In the genomic region with DNA sequence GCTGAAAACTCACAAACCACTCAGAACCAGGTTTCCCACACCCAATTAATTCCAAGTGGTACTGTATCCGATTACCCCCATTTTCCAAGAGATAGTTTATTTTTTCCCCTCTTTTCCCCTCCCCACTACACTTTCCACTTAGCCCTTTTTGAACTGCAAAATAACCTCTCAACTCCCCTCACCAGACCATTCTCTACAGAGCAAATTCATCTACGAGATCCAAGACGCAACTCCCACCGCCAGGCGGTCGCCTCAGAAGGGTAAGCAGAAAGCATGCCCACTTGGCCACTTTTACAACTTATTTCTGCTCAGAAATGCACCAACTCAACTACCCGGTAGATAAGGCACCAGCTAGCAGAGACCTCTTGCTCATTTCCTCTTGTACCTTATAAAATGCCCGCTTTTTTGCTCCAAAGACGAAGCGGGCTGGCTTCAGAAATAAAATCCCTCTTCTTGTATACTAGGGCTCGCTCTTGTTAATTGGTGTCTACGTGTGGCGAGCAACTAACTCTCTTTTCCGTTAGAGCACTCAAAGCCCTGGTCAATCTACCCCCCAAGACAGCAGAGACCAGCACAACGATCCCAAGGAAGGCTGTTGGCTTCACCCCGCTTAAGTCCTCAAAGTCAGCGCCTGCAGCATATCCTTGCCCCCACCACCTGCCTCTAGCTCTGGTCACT, we compare ENCODE assay signal across 8 cellular contexts. TPM values are rescaled to one million over a fixed set of nuclear protein-coding genes. Genes with fewer than 3 reads are reported as not detected.
A peak's percentile ranks its signal among the peaks of the same experiment; 100 is the strongest.
DNase-seq lines count a peak whose midpoint lies in the region; ATAC-seq and TF ChIP-seq lines count a peak whose summit lies in the region.

No MANE protein-coding gene starts in this region.

- no peaks in the 10 kb centered on the region for H3K27me3 Mint-ChIP-seq in activated T-helper 17 cell treated with anti-CD3 and anti-CD28 coated beads, Interleukin-2, amount 50 U/mL, for 72 hours
- H3K27me3 Mint-ChIP-seq in immature natural killer cell (ENCODE audit: low read depth in 3 of 3): peaks cover 0 to 2% (median 0%) of the 10 kb centered on the region in 3 donors

- H3K27ac Mint-ChIP-seq in activated T-helper 17 cell treated with anti-CD3 and anti-CD28 coated beads, Interleukin-2, amount 50 U/mL, for 72 hours: no peak overlapping the region
- H3K27ac Mint-ChIP-seq in immature natural killer cell: no peak overlapping the region

- H3K4me1 ChIP-seq in cardiac muscle cell (ENCODE audit: low read depth): peaks cover 8% of the 10 kb centered on the region

- DNase-seq in HEK293T (ENCODE audit: extremely low spot score) (peak; percentile 9), NCI-H526 treated with DMSO at 0.1 percent for 48 hours (lab: John Stamatoyannopoulos, UW) (peak; percentile 30), cardiac muscle cell (ENCODE audit: low read depth in 1 of 2, low spot score in 1 of 2) (peak; percentile 55 to 58), sciatic nerve (ENCODE audit: low spot score) (no peak), immature natural killer cell (no peak), NCI-H1105 (lab: John Stamatoyannopoulos, UW) (no peak)

- H3K36me3 Mint-ChIP-seq in activated T-helper 17 cell treated with anti-CD3 and anti-CD28 coated beads, Interleukin-2, amount 50 U/mL, for 72 hours (ENCODE audit: low read depth): peaks cover 2% of the 10 kb centered on the region
- peaks cover 0 to 4% (median 0%) of the 10 kb centered on the region in 3 donors for H3K36me3 Mint-ChIP-seq in immature natural killer cell

- peak overlapping the region; percentile 95 for H3K27ac ChIP-seq in cardiac muscle cell

- H3K36me3 ChIP-seq in cardiac muscle cell: no peaks in the 10 kb centered on the region

- H3K27me3 ChIP-seq in cardiac muscle cell: no peaks in the 10 kb centered on the region

- no peak overlapping the region for H3K4me3 Mint-ChIP-seq in activated T-helper 17 cell treated with anti-CD3 and anti-CD28 coated beads, Interleukin-2, amount 50 U/mL, for 72 hours
- no peak overlapping the region for H3K4me3 Mint-ChIP-seq in immature natural killer cell

- TF ChIP-seq CTCF in GM12874 (IDR thresholded peaks at IDR 0.05; ENCODE audit: insufficient read depth, low read depth, low read length) (peak; percentile 41; the same call in 1 of the 2 replicates), cardiac muscle cell (IDR thresholded peaks at IDR 0.05; ENCODE audit: low read depth, low read length) (peak; percentile 39)

- H3K9me3 Mint-ChIP-seq in activated T-helper 17 cell treated with anti-CD3 and anti-CD28 coated beads, Interleukin-2, amount 50 U/mL, for 72 hours: no peaks in the 10 kb centered on the region
- no peaks in the 10 kb centered on the region for H3K9me3 Mint-ChIP-seq in immature natural killer cell

- ATAC-seq in activated T-helper 17 cell treated with anti-CD3 and anti-CD28 coated beads, Interleukin-2, amount 50 U/mL, for 72 hours (replicated peaks): peak; percentile 6
- peak; percentile 15 for ATAC-seq in sciatic nerve

- H3K4me1 Mint-ChIP-seq in activated T-helper 17 cell treated with anti-CD3 and anti-CD28 coated beads, Interleukin-2, amount 50 U/mL, for 72 hours: peaks cover 19% of the 10 kb centered on the region
- peaks cover 0 to 18% of the 10 kb centered on the region in 2 donors for H3K4me1 Mint-ChIP-seq in immature natural killer cell

- intact Hi-C loops in sciatic nerve (cut with DNase I): no loop called here

- no peaks in the 10 kb centered on the region for H3K9me3 ChIP-seq in cardiac muscle cell (ENCODE audit: low read depth)

- H3K4me3 ChIP-seq in cardiac muscle cell: peak overlapping the region; percentile 83

- CTCF ChIA-PET in HEK293T (lab: Yijun Ruan, JAX): interaction anchor here (1.0 kb wide), 1 partner anchor 428 kb away, joined by 5 read pairs; no protein-coding TSS in a partner anchor

- POLR2A ChIA-PET in HEK293T (lab: Yijun Ruan, JAX): interaction anchor here (0.6 to 4.0 kb wide), 25 partner anchors 9 to 289 kb away, joined by 3 to 37 read pairs (median 4); a partner anchor contains a TSS

TF ChIP-seq in HEK293T, 16 proteins besides CTCF, POLR2A, EP300 and RAD21:
- TF ChIP-seq FOXM1 (IDR thresholded peaks at IDR 0.05; ENCODE audit: borderline replicate concordance) (no peak), ARNT (IDR thresholded peaks at IDR 0.05) (no peak), TARDBP (IDR thresholded peaks at IDR 0.05) (no peak), CTBP1 (IDR thresholded peaks at IDR 0.05; ENCODE audit: borderline replicate concordance) (no peak), FOXK2 (IDR thresholded peaks at IDR 0.05) (no peak), LEF1 (IDR thresholded peaks at IDR 0.05; ENCODE audit: borderline replicate concordance) (no peak), HDGF (IDR thresholded peaks at IDR 0.05; ENCODE audit: borderline replicate concordance) (no peak)

RNA-seq across cellular contexts. Expression of a gene that starts 0.9 kb away (rescaled TPM):
- total RNA-seq in activated T-helper 17 cell treated with anti-CD3 and anti-CD28 coated beads, Interleukin-2, amount 50 U/mL, for 72 hours: 100 to 1,000 TPM in 1 of 2 donors, 10 to 100 TPM in 1; 90.7 to 115 TPM
- total RNA-seq in cardiac muscle cell (49.3 and 64.2 TPM in 2 replicates), sciatic nerve (46.0 TPM)
- polyA plus RNA-seq in cardiac muscle cell (68.1 and 91.6 TPM in 2 replicates), immature natural killer cell (10 to 100 TPM; 25.4 to 50.6 (median 29.5) TPM)

Comparison
In these comparisons a context has a peak if more than half of its experiments do, and no peak if none do; other contexts are left out.
1. DNase-seq: peak in HEK293T (single experiment), NCI-H526 treated with DMSO at 0.1 percent for 48 hours (single experiment) and cardiac muscle cell (2 of 2); none in sciatic nerve (single experiment), immature natural killer cell (0 of 3) and NCI-H1105 (single experiment).